In the genomic region with DNA sequence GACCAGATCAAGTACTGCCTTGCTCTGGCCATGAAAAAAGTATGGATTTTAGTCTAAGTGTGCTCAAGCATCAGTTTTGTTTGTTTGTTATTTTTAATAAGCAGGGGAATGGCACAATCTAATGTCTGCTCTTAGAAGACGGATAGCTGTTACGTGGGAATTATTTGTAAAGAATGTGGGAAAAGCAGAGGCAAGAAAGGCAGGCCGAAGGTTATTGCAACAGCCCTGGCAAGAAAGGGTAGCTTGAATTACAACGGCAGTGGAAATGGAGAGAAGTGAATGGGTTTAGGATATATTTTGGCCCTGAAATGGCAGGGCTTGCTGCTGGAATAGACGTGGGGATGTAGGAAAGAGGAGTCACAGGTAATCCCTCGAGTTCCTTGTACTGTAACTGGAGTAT, we compare ENCODE assay signal across 8 cellular contexts. TPM values are rescaled to one million over a fixed set of nuclear protein-coding genes. Genes with fewer than 3 reads are reported as not detected.
A peak's percentile ranks its signal among the peaks of the same experiment; 100 is the strongest.
DNase-seq lines count a peak whose midpoint lies in the region; ATAC-seq, FAIRE-seq and TF ChIP-seq lines count a peak whose summit lies in the region.

No MANE protein-coding gene starts in this region.

- DNase-seq in GM18507 (ENCODE audit: extremely low spot score, insufficient read length, low read depth): no peak
- no peak for DNase-seq in WERI-Rb-1
- peak; percentile 51 for DNase-seq in fibroblast of the aortic adventitia (ENCODE audit: low read depth)
- no peak for DNase-seq in gastrocnemius medialis
- no peak for DNase-seq in NCI-H69 (lab: John Stamatoyannopoulos, UW)

- H3K4me1 ChIP-seq in gastrocnemius medialis: peaks cover 16 to 26% of the 10 kb centered on the region in 2 donors

- H3K36me3 ChIP-seq in WERI-Rb-1 (peaks cover 53% of the 10 kb centered on the region), gastrocnemius medialis (peaks cover 0 to 12% of the 10 kb centered on the region in 2 donors)

- peak; percentile 6 to 17 for ATAC-seq in gastrocnemius medialis
- no peak for ATAC-seq in HG03159 (IDR thresholded peaks at IDR 0.05; ENCODE audit: unreplicated experiment)
- ATAC-seq in GM19328 (IDR thresholded peaks at IDR 0.05; ENCODE audit: unreplicated experiment): no peak
- no peak for ATAC-seq in HG03460 (IDR thresholded peaks at IDR 0.05; ENCODE audit: unreplicated experiment)

- H3K27me3 ChIP-seq in WERI-Rb-1 (ENCODE audit: insufficient read depth, low read depth, severe bottlenecking) (no peaks in the 10 kb centered on the region), gastrocnemius medialis (no peaks in the 10 kb centered on the region)

- TF ChIP-seq POLR2A in gastrocnemius medialis (IDR thresholded peaks at IDR 0.05): no peak

- peak overlapping the region; percentile 92 for H3K4me3 ChIP-seq in WERI-Rb-1 (ENCODE audit: low read depth, low read length)
- peak overlapping the region; percentile 88 for H3K4me3 ChIP-seq in fibroblast of the aortic adventitia (ENCODE audit: low read depth, low read length)
- peak overlapping the region; percentile 90 to 98 (median 92) for H3K4me3 ChIP-seq in gastrocnemius medialis

- intact Hi-C loops in gastrocnemius medialis (cut with DNase I; ENCODE audit: low total_unique reads): loop anchor here (2.0 to 5.0 kb wide), 2 partner anchors 40 to 82 kb away; no protein-coding TSS in a partner anchor

- TF ChIP-seq CTCF in WERI-Rb-1 (IDR thresholded peaks at IDR 0.05; ENCODE audit: low read depth, low read length): no peak
- no peak for TF ChIP-seq CTCF in fibroblast of the aortic adventitia (IDR thresholded peaks at IDR 0.05; ENCODE audit: insufficient read depth, low read length)
- TF ChIP-seq CTCF in gastrocnemius medialis (IDR thresholded peaks at IDR 0.05 in 4 of 5, conservative IDR thresholded peaks at IDR 0.05 in 1 of 5): no peak

- no peak overlapping the region for H3K27ac ChIP-seq in WERI-Rb-1
- H3K27ac ChIP-seq in gastrocnemius medialis: peak overlapping the region; percentile 92 to 96 (median 92)

- peak; percentile 21 for FAIRE-seq in GM18507 (lab: Jason Lieb, UNC)

- in situ Hi-C loops in gastrocnemius medialis (cut with MboI; ENCODE audit: low sequenced_read_pairs in 4 of 4): no loop called here

- H3K9me3 ChIP-seq in WERI-Rb-1 (ENCODE audit: severe bottlenecking) (no peaks in the 10 kb centered on the region), gastrocnemius medialis (no peaks in the 10 kb centered on the region)

RNA-seq across cellular contexts. Expression of a gene that starts 1.0 kb away (rescaled TPM):
- total RNA-seq in fibroblast of the aortic adventitia (ENCODE audit: low replicate concordance) (0.49 and 10.5 TPM in 2 replicates), gastrocnemius medialis (1 to 10 TPM in 1 of 4 donors, under 1 TPM in 3; 0.20 to 1.3 (median 0.24) TPM)

RNA-seq across cellular contexts. Expression of a gene that starts 26.8 kb away (rescaled TPM):
- total RNA-seq in fibroblast of the aortic adventitia (ENCODE audit: low replicate concordance): 0.27 and 1.2 TPM in 2 replicates
- total RNA-seq in gastrocnemius medialis: 10 to 100 TPM; 12.3 to 52.9 (median 30.2) TPM

RNA-seq across cellular contexts. Expression of a gene that starts 54.1 kb away (rescaled TPM):
- total RNA-seq in fibroblast of the aortic adventitia (ENCODE audit: low replicate concordance) (17.9 TPM in 1 of 2 replicates, not detected in the other), gastrocnemius medialis (10 to 100 TPM; 40.6 to 73.8 (median 54.5) TPM)

RNA-seq across cellular contexts. Expression of a gene that starts 54.3 kb away (rescaled TPM):
- total RNA-seq in fibroblast of the aortic adventitia (ENCODE audit: low replicate concordance): 87.5 and 222 TPM in 2 replicates
- 10 to 100 TPM; 24.1 to 45.1 (median 33.8) TPM for total RNA-seq in gastrocnemius medialis

Comparison
In these comparisons a context has a peak if more than half of its experiments do, and no peak if none do; other contexts are left out.
1. ATAC-seq: peak in gastrocnemius medialis (2 of 2); none in HG03159 (single experiment), GM19328 (single experiment) and HG03460 (single experiment).
2. Peak in every context shown above with its lines, with median percentiles within 50 percentile points of each other: H3K4me3 ChIP-seq.